Comparison of ENCODE assay signal across 9 cellular contexts in genomic region chr2:73212448-73213176, GRCh38. TPM values are rescaled to one million over a fixed set of nuclear protein-coding genes. Genes with fewer than 3 reads are reported as not detected.
DNase-seq lines count a peak whose midpoint lies in the region; ATAC-seq and TF ChIP-seq lines count a peak whose summit lies in the region.
"Had no signal": no experiment of that assay in that cellular context is flagged by ENCODE, and none has a peak within 500 bp of the region (broad histone marks: within the 10 kb centered on the region; RNA-seq: fewer than 3 reads in every experiment).

No MANE protein-coding gene starts in this region.

- peaks cover 7% of the 10 kb centered on the region for H3K27me3 Mint-ChIP-seq in CD8-positive, alpha-beta T cell (ENCODE audit: low read depth)
- peaks cover 12% of the 10 kb centered on the region for H3K27me3 Mint-ChIP-seq in memory B cell

- TF ChIP-seq CTCF in CD8-positive, alpha-beta T cell (IDR thresholded peaks at IDR 0.05), result peak; percentile 81

- H3K4me3 ChIP-seq in CD8-positive, alpha-beta T cell (ENCODE audit: low read depth, low read length), result no peak overlapping the region

- peak; percentile 67 for ATAC-seq in CD8-positive, alpha-beta T cell
- peak; percentile 59 for ATAC-seq in GM19455 (IDR thresholded peaks at IDR 0.05; ENCODE audit: unreplicated experiment)
- peak; percentile 68 for ATAC-seq in HG03521 (IDR thresholded peaks at IDR 0.05; ENCODE audit: unreplicated experiment)
- ATAC-seq in memory B cell (ENCODE audit: low read depth), result peak; percentile 65

- peak overlapping the region; percentile 98 for H3K4me3 Mint-ChIP-seq in CD8-positive, alpha-beta T cell
- H3K4me3 Mint-ChIP-seq in memory B cell, result peak overlapping the region; percentile 8

- H3K9me3 ChIP-seq in CD8-positive, alpha-beta T cell (ENCODE audit: low read length), result no peaks in the 10 kb centered on the region

- intact Hi-C loops in CD8-positive, alpha-beta T cell (cut with DNase I, micrococcal nuclease), result loop anchor here (1.0 to 10.0 kb wide), 6 partner anchors 35 to 982 kb away; partner anchors contain the start of genes EGR4 (in 1 of the 2), MTHFD2 (in 1 of the 2) and RAB11FIP5 (in 1 of the 2)

- POLR2A ChIA-PET in CD8-positive, alpha-beta T cell (lab: Charles Lee), result interaction anchor here (1.0 to 2.7 kb wide), 4 partner anchors 21 to 141 kb away, joined by 3 to 25 read pairs (median 4); partner anchors contain the start of genes CCT7, PRADC1 and SFXN5

- peaks cover 26% of the 10 kb centered on the region for H3K4me1 ChIP-seq in CD8-positive, alpha-beta T cell (ENCODE audit: insufficient read depth, low read length)

- peak; percentile 51 to 80 (median 71) for DNase-seq in CD8-positive, alpha-beta T cell
- DNase-seq in NCI-H774 (lab: John Stamatoyannopoulos, UW) (peak; percentile 35), dermis microvascular lymphatic vessel endothelial cell (ENCODE audit: low read depth in 2 of 2) (peak; percentile 34 to 74), memory B cell (ENCODE audit: low spot score in 2 of 2) (peak; percentile 64 to 76)
- peak; percentile 65 to 74 for DNase-seq in activated CD4-positive, alpha-beta T cell treated with anti-CD3 and anti-CD28 coated beads, Interleukin-2, amount 50 U/mL, for 4 hours
- peak; percentile 52 for DNase-seq in stimulated activated CD8-positive, alpha-beta memory T cell treated with anti-CD3 and anti-CD28 coated beads, Interleukin-15, amount 100 ng/mL, for 24 hours (ENCODE audit: low read depth)

- no peaks in the 10 kb centered on the region for H3K36me3 ChIP-seq in CD8-positive, alpha-beta T cell (ENCODE audit: insufficient read depth, low read length)

- CTCF ChIA-PET in CD8-positive, alpha-beta T cell (lab: Charles Lee), result interaction anchor here (0.5 to 6.0 kb wide), 30 partner anchors 8 to 319 kb away, joined by 3 to 65 read pairs (median 5); partner anchors contain the start of genes CCT7, NOTO, PRADC1 and RAB11FIP5

- peaks cover 7% of the 10 kb centered on the region for H3K36me3 Mint-ChIP-seq in CD8-positive, alpha-beta T cell
- H3K36me3 Mint-ChIP-seq in memory B cell, result no peaks in the 10 kb centered on the region

- H3K27me3 ChIP-seq in CD8-positive, alpha-beta T cell (ENCODE audit: insufficient read depth, low read length), result no peaks in the 10 kb centered on the region

- H3K27ac Mint-ChIP-seq in CD8-positive, alpha-beta T cell, result peak overlapping the region; percentile 30
- no peak overlapping the region for H3K27ac Mint-ChIP-seq in memory B cell

- H3K4me1 Mint-ChIP-seq in CD8-positive, alpha-beta T cell (ENCODE audit: low read depth), result peaks cover 33% of the 10 kb centered on the region
- peaks cover 19% of the 10 kb centered on the region for H3K4me1 Mint-ChIP-seq in memory B cell

- H3K9me3 Mint-ChIP-seq in CD8-positive, alpha-beta T cell, result no peaks in the 10 kb centered on the region
- no peaks in the 10 kb centered on the region for H3K9me3 Mint-ChIP-seq in memory B cell

- H3K27ac ChIP-seq in CD8-positive, alpha-beta T cell (ENCODE audit: low read depth, low read length), result no peak overlapping the region

RNA-seq across cellular contexts. Expression of gene SMYD5, which starts 1.4 kb away (rescaled TPM):
- total RNA-seq in CD8-positive, alpha-beta T cell, result 10 to 100 TPM; 59.1 to 71.9 TPM
- 11.2 and 12.1 TPM in 2 replicates for total RNA-seq in dermis microvascular lymphatic vessel endothelial cell

RNA-seq across cellular contexts. Expression of gene NOTO, which starts 10.2 kb away (rescaled TPM):
- not detected for total RNA-seq in CD8-positive, alpha-beta T cell
- not detected in 2 replicates for total RNA-seq in dermis microvascular lymphatic vessel endothelial cell
- total RNA-seq: T-helper 2 cell treated with Interferon-gamma antibody and Interleukin-4, amounts not matched to agents 100 ng/mL and 5 ng/mL, for 36 hours had no signal

RNA-seq across cellular contexts. Expression of gene PRADC1, which starts 20.4 kb away (rescaled TPM):
- 1 to 10 TPM; 2.4 to 3.4 TPM for total RNA-seq in CD8-positive, alpha-beta T cell
- total RNA-seq in dermis microvascular lymphatic vessel endothelial cell, result 20.4 and 23.6 TPM in 2 replicates

RNA-seq across cellular contexts. Expression of gene CCT7, which starts 21.5 kb away (rescaled TPM):
- total RNA-seq in CD8-positive, alpha-beta T cell, result 10 to 100 TPM; 93.1 to 96.3 TPM
- 347 and 408 TPM in 2 replicates for total RNA-seq in dermis microvascular lymphatic vessel endothelial cell
